ENCODE assay signal across 8 cellular contexts in genomic region chr10:110224992-110225391, GRCh38. TPM values are rescaled to one million over a fixed set of nuclear protein-coding genes. Genes with fewer than 3 reads are reported as not detected.
DNase-seq lines count a peak whose midpoint lies in the region; ATAC-seq, FAIRE-seq and TF ChIP-seq lines count a peak whose summit lies in the region.

No MANE protein-coding gene starts in this region.

- no peak for FAIRE-seq in H54 (lab: Jason Lieb, UNC)

- peak overlapping the region; percentile 91 to 94 (median 94) for H3K27ac Mint-ChIP-seq in CD4-positive, CD25-positive, alpha-beta regulatory T cell
- H3K27ac Mint-ChIP-seq in neural progenitor cell: no peak overlapping the region

- H3K79me2 ChIP-seq in neural progenitor cell (ENCODE audit: low read depth): no peaks in the 10 kb centered on the region

- H3K4me1 ChIP-seq in CD4-positive, CD25-positive, alpha-beta regulatory T cell (ENCODE audit: control insufficient read depth, insufficient read depth, low read length, poor library complexity, severe bottlenecking): peaks cover 30% of the 10 kb centered on the region
- peaks cover 3% of the 10 kb centered on the region for H3K4me1 ChIP-seq in neural progenitor cell

- H3K4me1 Mint-ChIP-seq in CD4-positive, CD25-positive, alpha-beta regulatory T cell: peaks cover under 1 to 60% (median 41%) of the 10 kb centered on the region in 4 donors
- peaks cover 38% of the 10 kb centered on the region for H3K4me1 Mint-ChIP-seq in neural progenitor cell

- peaks cover 23% of the 10 kb centered on the region for H3F3A ChIP-seq in neural progenitor cell (ENCODE audit: low read depth)

- H3K4me3 ChIP-seq in CD4-positive, CD25-positive, alpha-beta regulatory T cell (ENCODE audit: low read depth, low read length): peak overlapping the region; percentile 86
- peak overlapping the region; percentile 86 for H3K4me3 ChIP-seq in MG63
- peak overlapping the region; percentile 95 for H3K4me3 ChIP-seq in neural progenitor cell

- H3K36me3 ChIP-seq in CD4-positive, CD25-positive, alpha-beta regulatory T cell (ENCODE audit: control insufficient read depth, insufficient read depth, low read length): peaks cover 8% of the 10 kb centered on the region
- H3K36me3 ChIP-seq in MG63 (0 out of 2 replicates have a peak, but pooled peaks cover under 1% of the 10 kb centered on the region), neural progenitor cell (peaks cover 11% of the 10 kb centered on the region)

- peak overlapping the region; percentile 73 for H3K4me2 ChIP-seq in neural progenitor cell

- peaks cover 4% of the 10 kb centered on the region for H3K27me3 Mint-ChIP-seq in CD4-positive, CD25-positive, alpha-beta regulatory T cell
- H3K27me3 Mint-ChIP-seq in neural progenitor cell (ENCODE audit: insufficient read depth, low read depth): peaks cover 22% of the 10 kb centered on the region

- H2AFZ ChIP-seq in neural progenitor cell (replicated peaks): no peak overlapping the region

- H3K9me3 ChIP-seq in CD4-positive, CD25-positive, alpha-beta regulatory T cell (ENCODE audit: control insufficient read depth in 2 of 2, low read length in 2 of 2): no peaks in the 10 kb centered on the region
- H3K9me3 ChIP-seq in MG63: no peaks in the 10 kb centered on the region
- no peaks in the 10 kb centered on the region for H3K9me3 ChIP-seq in neural progenitor cell (ENCODE audit: low read depth)

- peak overlapping the region; percentile 81 to 91 (median 88) for H3K4me3 Mint-ChIP-seq in CD4-positive, CD25-positive, alpha-beta regulatory T cell
- H3K4me3 Mint-ChIP-seq in neural progenitor cell: peak overlapping the region; percentile 89

- H4K20me1 ChIP-seq in neural progenitor cell (ENCODE audit: low read depth): peaks cover 39% of the 10 kb centered on the region

- H3K9me3 Mint-ChIP-seq in CD4-positive, CD25-positive, alpha-beta regulatory T cell: peaks cover 0 to 1% (median 0%) of the 10 kb centered on the region in 7 donors
- no peaks in the 10 kb centered on the region for H3K9me3 Mint-ChIP-seq in neural progenitor cell

- no peak for ATAC-seq in CD4-positive, CD25-positive, alpha-beta regulatory T cell (ENCODE audit: low read depth in 2 of 2)

- H3K9ac ChIP-seq in neural progenitor cell: no peak overlapping the region

- DNase-seq in CD4-positive, CD25-positive, alpha-beta regulatory T cell: no peak
- DNase-seq in MG63 (no peak), neural progenitor cell (ENCODE audit: low spot score) (no peak), NCI-H146 (lab: John Stamatoyannopoulos, UW) (no peak), iPS-NIHi11 (ENCODE audit: low spot score) (no peak), H54 (ENCODE audit: insufficient read length, low spot score) (no peak)
- no peak for DNase-seq in central memory CD4-positive, alpha-beta T cell

- H3K27ac ChIP-seq in CD4-positive, CD25-positive, alpha-beta regulatory T cell (ENCODE audit: insufficient read depth, low read length, poor library complexity, severe bottlenecking): peak overlapping the region; percentile 89
- H3K27ac ChIP-seq in cingulate gyrus (ENCODE audit: low read depth, low read length) (peak overlapping the region; percentile 80), neural progenitor cell (no peak overlapping the region)

- peaks cover 7% of the 10 kb centered on the region for H3K36me3 Mint-ChIP-seq in CD4-positive, CD25-positive, alpha-beta regulatory T cell
- H3K36me3 Mint-ChIP-seq in neural progenitor cell: peaks cover 7% of the 10 kb centered on the region

- TF ChIP-seq POLR2A in H54 (IDR thresholded peaks at IDR 0.05; ENCODE audit: low read depth, low read length): no peak

- no peak for TF ChIP-seq CTCF in neural progenitor cell (IDR thresholded peaks at IDR 0.05)

- no peaks in the 10 kb centered on the region for H3K27me3 ChIP-seq in CD4-positive, CD25-positive, alpha-beta regulatory T cell (ENCODE audit: control insufficient read depth, insufficient read depth, low read length)
- H3K27me3 ChIP-seq in MG63 (no peaks in the 10 kb centered on the region), neural progenitor cell (peaks cover 33% of the 10 kb centered on the region)

RNA-seq across cellular contexts. Expression of gene MXI1, which starts 17.6 kb away (rescaled TPM):
- total RNA-seq in CD4-positive, CD25-positive, alpha-beta regulatory T cell: 48.1 TPM
- polyA plus RNA-seq in CD4-positive, CD25-positive, alpha-beta regulatory T cell: 10 to 100 TPM; 34.2 to 56.8 (median 40.2) TPM
- total RNA-seq in MG63 (2014; rRNA removed; shearing (Covaris generic); ENCODE audit: low replicate concordance): 13.0 and 15.7 TPM in 2 replicates
- 18.2 and 23.5 TPM in 2 replicates for total RNA-seq in neural progenitor cell (ENCODE audit: low replicate concordance)
